Comparison of ENCODE assay signal across 30 cellular contexts in genomic region chr2:100041385-100041784, GRCh38.
"Had no signal": no experiment of that assay in that cellular context is flagged by ENCODE, and none has a peak within 500 bp of the region (broad histone marks: within the 10 kb centered on the region; RNA-seq: fewer than 3 reads in every experiment).

No MANE protein-coding gene starts in this region.

- H3K9me3 ChIP-seq: ascending aorta, breast epithelium, MG63 had no signal

- H3K27me3 ChIP-seq: ascending aorta, breast epithelium, MG63 had no signal

- DNase-seq: activated CD4-positive, alpha-beta T cell treated with anti-CD3 and anti-CD28 coated beads for 1 hour; activated CD4-positive, alpha-beta T cell treated with anti-CD3 and anti-CD28 coated beads, Interleukin-2, amount 10 ng/mL, durations not matched to agents 24 days and 14 days; activated CD4-positive, alpha-beta T cell treated with anti-CD3 and anti-CD28 coated beads, Interleukin-2, amount 50 U/mL, for 4 hours; activated CD4-positive, CD25-positive, alpha-beta regulatory T cell; activated CD8-positive, alpha-beta T cell treated with anti-CD3 and anti-CD28 coated beads for 36 hours; activated naive CD4-positive, alpha-beta T cell treated with Interleukin-2 at 50 U/mL for 16 hours; activated naive CD8-positive, alpha-beta T cell treated with anti-CD3 and anti-CD28 coated beads, Interleukin-2, amount 10 ng/mL, durations not matched to agents 7 days and 5 days; activated T-cell treated with anti-CD3 and anti-CD28 coated beads, Interleukin-2, amount 50 U/mL, for 24 hours; amygdala; Kasumi-1; KBM-7; MG63; MV-4-11; NCI-H1092; NCI-H1436 treated with DMSO at 0.1 percent for 48 hours; NCI-H1694 treated with DMSO at 0.1 percent for 48 hours; NCI-H2029; NCI-H524 treated with DMSO at 0.1 percent for 48 hours; PC-9; SIG-M5; SW 1271; T1000; WERI-Rb-1 had no signal

- H3K36me3 ChIP-seq: ascending aorta, breast epithelium, MG63, WERI-Rb-1 had no signal

- H3K9me3 Mint-ChIP-seq: activated CD4-positive, alpha-beta T cell treated with anti-CD3 and anti-CD28 coated beads, Interleukin-2, amount 10 ng/mL, durations not matched to agents 24 days and 14 days; activated CD8-positive, alpha-beta T cell treated with anti-CD3 and anti-CD28 coated beads for 36 hours; activated naive CD4-positive, alpha-beta T cell treated with anti-CD3 and anti-CD28 coated beads, Interleukin-2, amount 50 U/mL, for 24 hours; activated naive CD8-positive, alpha-beta T cell treated with anti-CD3 and anti-CD28 coated beads, Interleukin-2, amount 10 ng/mL, durations not matched to agents 7 days and 5 days; activated T-cell treated with anti-CD3 and anti-CD28 coated beads, Interleukin-2, amount 50 U/mL, for 24 hours; activated T-helper 2 cell treated with anti-CD3 and anti-CD28 coated beads, Interferon-gamma antibody, Interleukin-2, Interleukin-4, amounts not matched to agents 10 μg/mL and 5 μg/mL and 100 μg/mL, durations not matched to agents 14 hours and 24 hours and 36 hours had no signal

- FAIRE-seq: RCC 7860 had no signal

- H3K4me1 ChIP-seq: ascending aorta, breast epithelium had no signal

- H3K4me1 Mint-ChIP-seq: activated CD4-positive, alpha-beta T cell treated with anti-CD3 and anti-CD28 coated beads, Interleukin-2, amount 10 ng/mL, durations not matched to agents 24 days and 14 days; activated naive CD8-positive, alpha-beta T cell treated with anti-CD3 and anti-CD28 coated beads, Interleukin-2, amount 10 ng/mL, durations not matched to agents 7 days and 5 days had no signal

- H3K4me3 Mint-ChIP-seq: activated CD4-positive, alpha-beta T cell treated with anti-CD3 and anti-CD28 coated beads, Interleukin-2, amount 10 ng/mL, durations not matched to agents 24 days and 14 days; activated CD8-positive, alpha-beta T cell treated with anti-CD3 and anti-CD28 coated beads for 36 hours; activated naive CD4-positive, alpha-beta T cell treated with anti-CD3 and anti-CD28 coated beads, Interleukin-2, amount 50 U/mL, for 24 hours; activated naive CD8-positive, alpha-beta T cell treated with anti-CD3 and anti-CD28 coated beads, Interleukin-2, amount 10 ng/mL, durations not matched to agents 7 days and 5 days; activated T-cell treated with anti-CD3 and anti-CD28 coated beads, Interleukin-2, amount 50 U/mL, for 24 hours had no signal

- H2AFZ ChIP-seq: PC-9 had no signal

- H3K27ac Mint-ChIP-seq: activated CD4-positive, alpha-beta T cell treated with anti-CD3 and anti-CD28 coated beads, Interleukin-2, amount 10 ng/mL, durations not matched to agents 24 days and 14 days; activated CD8-positive, alpha-beta T cell treated with anti-CD3 and anti-CD28 coated beads for 36 hours; activated naive CD4-positive, alpha-beta T cell treated with anti-CD3 and anti-CD28 coated beads, Interleukin-2, amount 50 U/mL, for 24 hours; activated naive CD8-positive, alpha-beta T cell treated with anti-CD3 and anti-CD28 coated beads, Interleukin-2, amount 10 ng/mL, durations not matched to agents 7 days and 5 days; activated T-cell treated with anti-CD3 and anti-CD28 coated beads, Interleukin-2, amount 50 U/mL, for 24 hours; activated T-helper 2 cell treated with anti-CD3 and anti-CD28 coated beads, Interferon-gamma antibody, Interleukin-2, Interleukin-4, amounts not matched to agents 10 μg/mL and 5 μg/mL and 100 μg/mL, durations not matched to agents 14 hours and 24 hours and 36 hours had no signal

- ATAC-seq: activated CD8-positive, alpha-beta T cell treated with anti-CD3 and anti-CD28 coated beads for 36 hours; Right ventricle myocardium inferior had no signal

- H3K27ac ChIP-seq: ascending aorta, breast epithelium, PC-9, RWPE1, WERI-Rb-1 had no signal

- H3K36me3 Mint-ChIP-seq: activated naive CD8-positive, alpha-beta T cell treated with anti-CD3 and anti-CD28 coated beads, Interleukin-2, amount 10 ng/mL, durations not matched to agents 7 days and 5 days had no signal

- H3K27me3 Mint-ChIP-seq: activated CD4-positive, alpha-beta T cell treated with anti-CD3 and anti-CD28 coated beads, Interleukin-2, amount 10 ng/mL, durations not matched to agents 24 days and 14 days; activated CD8-positive, alpha-beta T cell treated with anti-CD3 and anti-CD28 coated beads for 36 hours; activated naive CD4-positive, alpha-beta T cell treated with anti-CD3 and anti-CD28 coated beads, Interleukin-2, amount 50 U/mL, for 24 hours; activated T-cell treated with anti-CD3 and anti-CD28 coated beads, Interleukin-2, amount 50 U/mL, for 24 hours had no signal

- H3K4me3 ChIP-seq: ascending aorta, breast epithelium, MG63, PC-9 had no signal

- H3K4me2 ChIP-seq: PC-9 had no signal
